In genomic region chr1:203075249-203076030, GRCh38 we compare ENCODE assay signal across 11 cellular contexts. TPM values are rescaled to one million over a fixed set of nuclear protein-coding genes. Genes with fewer than 3 reads are reported as not detected.
DNase-seq lines count a peak whose midpoint lies in the region; ATAC-seq lines count a peak whose summit lies in the region.
"Had no signal": no experiment of that assay in that cellular context is flagged by ENCODE, and none has a peak within 500 bp of the region (broad histone marks: within the 10 kb centered on the region; RNA-seq: fewer than 3 reads in every experiment).

No MANE protein-coding gene starts in this region.

- no peaks in the 10 kb centered on the region for H3K9me3 ChIP-seq in mononuclear cell (ENCODE audit: low read depth, low read length)
- no peaks in the 10 kb centered on the region for H3K9me3 ChIP-seq in thymus (ENCODE audit: control insufficient read depth)
- H3K9me3 ChIP-seq: adrenal gland had no signal

- peaks cover 77 to 84% of the 10 kb centered on the region in 2 donors for H3K27me3 Mint-ChIP-seq in effector memory CD8-positive, alpha-beta T cell

- ATAC-seq in activated CD4-positive, CD25-positive, alpha-beta regulatory T cell treated with anti-CD3 and anti-CD28 coated beads, Interleukin-2, amount 50 U/mL, for 24 hours = peak; percentile 42 to 43
- ATAC-seq in effector memory CD8-positive, alpha-beta T cell (replicated peaks) = peak; percentile 14
- ATAC-seq in GM19035 (IDR thresholded peaks at IDR 0.05; ENCODE audit: unreplicated experiment) = no peak

- H3K36me3 Mint-ChIP-seq in effector memory CD8-positive, alpha-beta T cell (ENCODE audit: insufficient read depth) = no peaks in the 10 kb centered on the region

- no peaks in the 10 kb centered on the region for H3K36me3 ChIP-seq in thymus (ENCODE audit: control insufficient read depth, insufficient read depth)
- H3K36me3 ChIP-seq: adrenal gland had no signal

- H3K27me3 ChIP-seq in mononuclear cell (ENCODE audit: insufficient read depth, low read length) (peaks cover 3% of the 10 kb centered on the region), thymus (ENCODE audit: control insufficient read depth, insufficient read depth) (peaks cover 7% of the 10 kb centered on the region)

- H3K4me1 ChIP-seq in mononuclear cell (ENCODE audit: insufficient read depth, low read length) (peaks cover 23% of the 10 kb centered on the region), thymus (ENCODE audit: control insufficient read depth, insufficient read depth, low read length) (peaks cover 6% of the 10 kb centered on the region)

- peak overlapping the region; percentile 35 for H3K4me3 ChIP-seq in mononuclear cell (ENCODE audit: low read length)
- H3K4me3 ChIP-seq in thymus (ENCODE audit: low read length) = peak overlapping the region; percentile 56

- DNase-seq in activated CD4-positive, CD25-positive, alpha-beta regulatory T cell (lab: John Stamatoyannopoulos, UW) = no peak
- no peak for DNase-seq in effector memory CD8-positive, alpha-beta T cell
- DNase-seq in NCI-H1417 treated with DMSO at 0.1 percent for 48 hours (lab: John Stamatoyannopoulos, UW) (no peak), NCI-H526 treated with DMSO at 0.1 percent for 48 hours (lab: John Stamatoyannopoulos, UW) (no peak)
- DNase-seq: GF-D8 had no signal

- H3K27ac Mint-ChIP-seq in effector memory CD8-positive, alpha-beta T cell = no peak overlapping the region

- H3K4me3 Mint-ChIP-seq in effector memory CD8-positive, alpha-beta T cell = no peak overlapping the region

- 9% methylated on average over 56 of the region's 56 CpGs for WGBS in thymus

- H3K4me1 Mint-ChIP-seq in effector memory CD8-positive, alpha-beta T cell (ENCODE audit: low read depth in 2 of 2) = peaks cover 4% of the 10 kb centered on the region in 2 donors

- no peaks in the 10 kb centered on the region for H3K9me3 Mint-ChIP-seq in effector memory CD8-positive, alpha-beta T cell

- no peak overlapping the region for H3K27ac ChIP-seq in thymus (ENCODE audit: low read depth)
- H3K27ac ChIP-seq: adrenal gland had no signal

RNA-seq across cellular contexts. Expression of gene MYOG, which starts 10.4 kb away (rescaled TPM):
- not detected for total RNA-seq in mononuclear cell
- polyA plus RNA-seq in thymus = 4.7 TPM
- total RNA-seq: adrenal gland, OCI-LY7 had no signal
- polyA plus RNA-seq: adrenal gland had no signal

RNA-seq across cellular contexts. Expression of gene PPFIA4, which starts 49.1 kb away (rescaled TPM):
- total RNA-seq in mononuclear cell = 0.73 TPM
- polyA plus RNA-seq in thymus = 0.82 TPM

RNA-seq across cellular contexts. Expression of gene ADORA1, which starts 52.1 kb away (rescaled TPM):
- total RNA-seq in mononuclear cell = not detected
- polyA plus RNA-seq in thymus = 0.64 TPM
- total RNA-seq: OCI-LY7 had no signal
